In genomic region chr6:1952726-1953360, GRCh38 we compare ENCODE assay signal across 13 cellular contexts.
A peak's percentile ranks its signal among the peaks of the same experiment; 100 is the strongest.
DNase-seq lines count a peak whose midpoint lies in the region; ATAC-seq, FAIRE-seq and TF ChIP-seq lines count a peak whose summit lies in the region.
"Had no signal": no experiment of that assay in that cellular context is flagged by ENCODE, and none has a peak within 500 bp of the region (broad histone marks: within the 10 kb centered on the region; RNA-seq: fewer than 3 reads in every experiment).

No MANE protein-coding gene starts in this region.

- peak; percentile 29 for DNase-seq in AG09319 (ENCODE audit: extremely low read depth, low read depth)
- DNase-seq in LHCN-M2 (ENCODE audit: low read depth), result peak; percentile 71
- DNase-seq in bronchial epithelial cell (ENCODE audit: low read depth), result peak; percentile 99
- DNase-seq in myocyte (ENCODE audit: low read depth), result peak; percentile 71
- no peak for DNase-seq in pons (ENCODE audit: low spot score)
- DNase-seq in activated CD8-positive, alpha-beta memory T cell treated with anti-CD3 and anti-CD28 coated beads, Interleukin-2, amount 10 ng/mL, durations not matched to agents 7 days and 5 days, result no peak
- DNase-seq in NCI-H2227 (lab: John Stamatoyannopoulos, UW; ENCODE audit: unreplicated experiment), result no peak
- DNase-seq in naive thymus-derived CD4-positive, alpha-beta T cell, result no peak
- DNase-seq: gastrocnemius medialis, NCI-H748 treated with DMSO at 0.1 percent for 48 hours had no signal

- ATAC-seq in activated CD8-positive, alpha-beta memory T cell treated with anti-CD3 and anti-CD28 coated beads, Interleukin-2, amount 10 ng/mL, durations not matched to agents 7 days and 5 days, result no peak
- ATAC-seq in naive thymus-derived CD4-positive, alpha-beta T cell, result no peak

- no peaks in the 10 kb centered on the region for H3K4me1 ChIP-seq in naive thymus-derived CD4-positive, alpha-beta T cell (ENCODE audit: control insufficient read depth in 2 of 2, insufficient read depth in 2 of 2, low read length in 2 of 2)
- H3K4me1 ChIP-seq: gastrocnemius medialis had no signal

- H3K27me3 ChIP-seq in bronchial epithelial cell (ENCODE audit: control insufficient read depth, insufficient read depth, low read length), result no peaks in the 10 kb centered on the region
- H3K27me3 ChIP-seq in naive thymus-derived CD4-positive, alpha-beta T cell (ENCODE audit: control insufficient read depth in 2 of 2, insufficient read depth in 2 of 2, low read length in 2 of 2), result no peaks in the 10 kb centered on the region
- H3K27me3 ChIP-seq: gastrocnemius medialis had no signal

- no peak overlapping the region for H3K27ac ChIP-seq in naive thymus-derived CD4-positive, alpha-beta T cell (ENCODE audit: low read depth, low read length)
- H3K27ac ChIP-seq: gastrocnemius medialis had no signal

- no peaks in the 10 kb centered on the region for H3K4me1 Mint-ChIP-seq in activated CD8-positive, alpha-beta memory T cell treated with anti-CD3 and anti-CD28 coated beads, Interleukin-2, amount 10 ng/mL, durations not matched to agents 7 days and 5 days
- peaks cover 0 to 3% (median 0%) of the 10 kb centered on the region in 7 donors for H3K4me1 Mint-ChIP-seq in naive thymus-derived CD4-positive, alpha-beta T cell
- H3K4me1 Mint-ChIP-seq: brain had no signal

- FAIRE-seq in bronchial epithelial cell (lab: Jason Lieb, UNC), result peak; percentile 100
- FAIRE-seq: GM12892 had no signal

- H3K9me3 ChIP-seq in naive thymus-derived CD4-positive, alpha-beta T cell (ENCODE audit: control insufficient read depth in 2 of 3, low read length in 3 of 3), result no peaks in the 10 kb centered on the region
- H3K9me3 ChIP-seq: gastrocnemius medialis had no signal

- CTCF ChIA-PET in activated CD8-positive, alpha-beta memory T cell treated with anti-CD3 and anti-CD28 coated beads, Interleukin-2, amount 10 ng/mL, durations not matched to agents 7 days and 5 days (lab: Charles Lee), result no interaction called here
- CTCF ChIA-PET in naive thymus-derived CD4-positive, alpha-beta T cell (lab: Charles Lee), result no interaction called here

- TF ChIP-seq CTCF in AG09319 (IDR thresholded peaks at IDR 0.05; ENCODE audit: low read depth, low read length), result no peak
- no peak for TF ChIP-seq CTCF in bronchial epithelial cell (IDR thresholded peaks at IDR 0.05; ENCODE audit: insufficient read depth, low read length, severe bottlenecking)

- POLR2A ChIA-PET in naive thymus-derived CD4-positive, alpha-beta T cell (lab: Charles Lee), result no interaction called here

- peaks cover 2% of the 10 kb centered on the region for H3K36me3 Mint-ChIP-seq in activated CD8-positive, alpha-beta memory T cell treated with anti-CD3 and anti-CD28 coated beads, Interleukin-2, amount 10 ng/mL, durations not matched to agents 7 days and 5 days
- H3K36me3 Mint-ChIP-seq in naive thymus-derived CD4-positive, alpha-beta T cell, result peaks cover 2 to 26% (median 15%) of the 10 kb centered on the region in 5 donors
- H3K36me3 Mint-ChIP-seq: brain had no signal

- no peaks in the 10 kb centered on the region for H3K36me3 ChIP-seq in bronchial epithelial cell (ENCODE audit: control insufficient read depth, insufficient read depth, low read length)
- peaks cover 0 to 4% (median 0%) of the 10 kb centered on the region in 3 experiments for H3K36me3 ChIP-seq in naive thymus-derived CD4-positive, alpha-beta T cell (ENCODE audit: control insufficient read depth in 2 of 3, insufficient read depth in 3 of 3, low read length in 3 of 3)
- H3K36me3 ChIP-seq: gastrocnemius medialis had no signal

- no peak overlapping the region for H3K4me3 ChIP-seq in bronchial epithelial cell (ENCODE audit: low read depth, low read length)
- H3K4me3 ChIP-seq in naive thymus-derived CD4-positive, alpha-beta T cell (ENCODE audit: low read length), result no peak overlapping the region
- H3K4me3 ChIP-seq: gastrocnemius medialis, lung had no signal

- H3K9me3 Mint-ChIP-seq in activated CD8-positive, alpha-beta memory T cell treated with anti-CD3 and anti-CD28 coated beads, Interleukin-2, amount 10 ng/mL, durations not matched to agents 7 days and 5 days (ENCODE audit: low read depth), result no peaks in the 10 kb centered on the region
- H3K9me3 Mint-ChIP-seq in naive thymus-derived CD4-positive, alpha-beta T cell, result no peaks in the 10 kb centered on the region
- H3K9me3 Mint-ChIP-seq: brain had no signal

- H3K27me3 Mint-ChIP-seq in activated CD8-positive, alpha-beta memory T cell treated with anti-CD3 and anti-CD28 coated beads, Interleukin-2, amount 10 ng/mL, durations not matched to agents 7 days and 5 days, result no peaks in the 10 kb centered on the region
- H3K27me3 Mint-ChIP-seq in naive thymus-derived CD4-positive, alpha-beta T cell, result no peaks in the 10 kb centered on the region
- H3K27me3 Mint-ChIP-seq: brain had no signal

- no peak overlapping the region for H3K4me3 Mint-ChIP-seq in activated CD8-positive, alpha-beta memory T cell treated with anti-CD3 and anti-CD28 coated beads, Interleukin-2, amount 10 ng/mL, durations not matched to agents 7 days and 5 days
- H3K4me3 Mint-ChIP-seq in naive thymus-derived CD4-positive, alpha-beta T cell, result no peak overlapping the region
- H3K4me3 Mint-ChIP-seq: brain had no signal

- no peak overlapping the region for H3K27ac Mint-ChIP-seq in activated CD8-positive, alpha-beta memory T cell treated with anti-CD3 and anti-CD28 coated beads, Interleukin-2, amount 10 ng/mL, durations not matched to agents 7 days and 5 days
- no peak overlapping the region for H3K27ac Mint-ChIP-seq in naive thymus-derived CD4-positive, alpha-beta T cell
- H3K27ac Mint-ChIP-seq: brain had no signal

- intact Hi-C loops in naive thymus-derived CD4-positive, alpha-beta T cell (cut with micrococcal nuclease), result no loop called here

Comparison
In these comparisons a context has a peak if more than half of its experiments do, and no peak if none do; other contexts are left out.
1. DNase-seq: peak in AG09319 (single experiment), LHCN-M2 (single experiment), bronchial epithelial cell (single experiment) and myocyte (single experiment); none in pons (single experiment), activated CD8-positive, alpha-beta memory T cell treated with anti-CD3 and anti-CD28 coated beads, Interleukin-2, amount 10 ng/mL, durations not matched to agents 7 days and 5 days (single experiment), NCI-H2227 (single experiment) and naive thymus-derived CD4-positive, alpha-beta T cell (0 of 9).